26 cellular contexts compared by ENCODE assay signal in the genomic region with DNA sequence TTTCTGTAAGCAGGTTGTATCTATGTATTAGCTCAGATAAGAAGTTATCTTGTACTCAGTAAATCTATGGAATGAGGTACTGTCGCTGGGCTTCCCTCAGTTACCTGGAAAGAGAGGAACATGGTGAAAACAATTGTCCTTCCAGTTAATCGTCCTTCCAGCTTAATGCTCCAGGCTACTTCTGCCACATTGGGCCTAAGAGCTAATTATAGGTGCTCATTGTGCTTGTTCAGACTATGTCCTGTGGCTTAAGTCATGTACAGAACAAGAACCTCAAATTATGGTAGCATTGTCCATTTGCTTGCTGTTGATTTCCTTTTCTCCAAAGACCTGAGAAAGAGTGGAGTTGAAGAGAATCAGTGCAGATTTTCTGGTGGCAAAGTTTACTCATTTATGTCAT.
A peak's percentile ranks its signal among the peaks of the same experiment; 100 is the strongest.
DNase-seq lines count a peak whose midpoint lies in the region; ATAC-seq and TF ChIP-seq lines count a peak whose summit lies in the region.
"Had no signal": no experiment of that assay in that cellular context is flagged by ENCODE, and none has a peak within 500 bp of the region (broad histone marks: within the 10 kb centered on the region; RNA-seq: fewer than 3 reads in every experiment).

No MANE protein-coding gene starts in this region.

- H3K4me1 Mint-ChIP-seq in GM23338 = no peaks in the 10 kb centered on the region
- H3K4me1 Mint-ChIP-seq: CD14-positive monocyte; CD4-positive, alpha-beta memory T cell; CD4-positive, CD25-positive, alpha-beta regulatory T cell; CD8-positive, alpha-beta memory T cell had no signal

- H3K27me3 ChIP-seq in heart left ventricle (no peaks in the 10 kb centered on the region), GM23338 (ENCODE audit: insufficient read depth) (no peaks in the 10 kb centered on the region), hepatocyte (no peaks in the 10 kb centered on the region)
- H3K27me3 ChIP-seq: BE2C, BLaER1 had no signal

- no peak for TF ChIP-seq CTCF in heart left ventricle (IDR thresholded peaks at IDR 0.05)
- TF ChIP-seq CTCF in GM23338 (conservative IDR thresholded peaks at IDR 0.05; ENCODE audit: low read depth in 2 of 2) = no peak
- no peak for TF ChIP-seq CTCF in hepatocyte (IDR thresholded peaks at IDR 0.05; ENCODE audit: poor library complexity)

- H3K4me2 ChIP-seq in GM23338 (no peak overlapping the region), hepatocyte (peak overlapping the region; percentile 5)
- H3K4me2 ChIP-seq: BLaER1 had no signal

- no peaks in the 10 kb centered on the region for H3K27me3 Mint-ChIP-seq in GM23338 (ENCODE audit: insufficient read depth, low read depth, poor library complexity)
- H3K27me3 Mint-ChIP-seq: CD4-positive, alpha-beta memory T cell; CD4-positive, CD25-positive, alpha-beta regulatory T cell; CD8-positive, alpha-beta memory T cell had no signal

- no peak for DNase-seq in Right ventricle myocardium superior
- DNase-seq in heart left ventricle = no peak
- DNase-seq in GM23338 (ENCODE audit: low spot score) = no peak
- DNase-seq in NCI-H69 (lab: John Stamatoyannopoulos, UW) = peak; percentile 79
- DNase-seq in hepatocyte (ENCODE audit: low spot score) = no peak
- DNase-seq in pons (ENCODE audit: low spot score) = no peak
- DNase-seq in activated naive CD4-positive, alpha-beta T cell (lab: John Stamatoyannopoulos, UW) = no peak
- DNase-seq: 8988T; ACHN; BE2C; C1 segment of cervical spinal cord; CD4-positive, alpha-beta memory T cell; CD4-positive, CD25-positive, alpha-beta regulatory T cell; CD8-positive, alpha-beta memory T cell; COR-L47; DMS 273 treated with DMSO at 0.1 percent for 48 hours; DMS153; DMS53; DMS79; DND-41; EL; GDM1 had no signal

- H3K9me3 ChIP-seq in heart left ventricle (no peaks in the 10 kb centered on the region), hepatocyte (ENCODE audit: low read depth) (no peaks in the 10 kb centered on the region)
- H3K9me3 ChIP-seq: BE2C, BLaER1 had no signal

- H3F3A ChIP-seq in GM23338 (replicated peaks; ENCODE audit: low read depth) = no peaks in the 10 kb centered on the region

- H3K4me1 ChIP-seq in heart left ventricle = peaks cover 0 to 6% (median 0%) of the 10 kb centered on the region in 12 donors
- no peaks in the 10 kb centered on the region for H3K4me1 ChIP-seq in GM23338 (ENCODE audit: insufficient read depth)
- peaks cover 4% of the 10 kb centered on the region for H3K4me1 ChIP-seq in hepatocyte (ENCODE audit: insufficient read depth)
- H3K4me1 ChIP-seq: BE2C, BLaER1 had no signal

- H3K27ac ChIP-seq in heart left ventricle (no peak overlapping the region), GM23338 (ENCODE audit: low read depth) (no peak overlapping the region), hepatocyte (peak overlapping the region; percentile 44)
- H3K27ac ChIP-seq: BLaER1 had no signal

- H2AFZ ChIP-seq in GM23338 (0 out of 2 replicates have a peak overlapping the region, but pooled peaks have one; percentile 53), hepatocyte (peak overlapping the region; percentile 14)

- H3K4me3 Mint-ChIP-seq in GM23338 = no peak overlapping the region
- H3K4me3 Mint-ChIP-seq: CD14-positive monocyte; CD4-positive, alpha-beta memory T cell; CD4-positive, CD25-positive, alpha-beta regulatory T cell; CD8-positive, alpha-beta memory T cell had no signal

- H3K36me3 Mint-ChIP-seq in GM23338 (ENCODE audit: low read depth) = peaks cover 4% of the 10 kb centered on the region; the same call in 2 of the 3 replicates
- H3K36me3 Mint-ChIP-seq: CD14-positive monocyte; CD4-positive, alpha-beta memory T cell; CD4-positive, CD25-positive, alpha-beta regulatory T cell; CD8-positive, alpha-beta memory T cell had no signal

- 0 out of 2 replicates have a peak, but pooled peaks cover 3% of the 10 kb centered on the region for H3K9me2 ChIP-seq in GM23338 (ENCODE audit: insufficient read depth)
- no peaks in the 10 kb centered on the region for H3K9me2 ChIP-seq in hepatocyte (replicated peaks; ENCODE audit: insufficient read depth)

- no peaks in the 10 kb centered on the region for H3K36me3 ChIP-seq in heart left ventricle
- no peaks in the 10 kb centered on the region for H3K36me3 ChIP-seq in GM23338 (ENCODE audit: insufficient read depth)
- H3K36me3 ChIP-seq in hepatocyte (replicated peaks; ENCODE audit: insufficient read depth, low read depth) = no peaks in the 10 kb centered on the region
- H3K36me3 ChIP-seq: BE2C, BLaER1 had no signal

- 39 to 57% (median 45%) methylated on average over 2 of the region's 2 CpGs for WGBS in heart left ventricle, 4 donors
- WGBS in hepatocyte (ENCODE audit: low lambda C conversion rate, missing lambda C conversion rate) = 38% methylated on average over 2 of the region's 2 CpGs

- no peak for TF ChIP-seq POLR2A in heart left ventricle (IDR thresholded peaks at IDR 0.05)

- ATAC-seq in Right ventricle myocardium superior (ENCODE audit: poor library complexity) (peak; percentile 60), heart left ventricle (no peak), GM23338 (no peak), GM18858 (IDR thresholded peaks at IDR 0.05; ENCODE audit: unreplicated experiment) (no peak)
- ATAC-seq: GM12878 had no signal

- H3K9me3 Mint-ChIP-seq in GM23338 = 0 out of 3 replicates have a peak, but pooled peaks cover 3% of the 10 kb centered on the region

- H4K20me1 ChIP-seq in GM23338 (replicated peaks; ENCODE audit: insufficient read depth) (no peaks in the 10 kb centered on the region), hepatocyte (ENCODE audit: insufficient read depth, poor library complexity, severe bottlenecking) (no peaks in the 10 kb centered on the region)
- H4K20me1 ChIP-seq: BLaER1 had no signal

- H3K79me2 ChIP-seq in GM23338 (replicated peaks; ENCODE audit: insufficient read depth) (no peaks in the 10 kb centered on the region), hepatocyte (no peaks in the 10 kb centered on the region)

- H3K4me3 ChIP-seq in heart left ventricle (no peak overlapping the region), GM23338 (no peak overlapping the region), hepatocyte (no peak overlapping the region)
- H3K4me3 ChIP-seq: BLaER1, GM12878 had no signal

- intact Hi-C loops in Right ventricle myocardium superior (cut with DNase I) (no loop called here), heart left ventricle (cut with DNase I) (no loop called here)

- no peak overlapping the region for H3K27ac Mint-ChIP-seq in GM23338
- H3K27ac Mint-ChIP-seq: CD14-positive monocyte; CD4-positive, alpha-beta memory T cell; CD4-positive, CD25-positive, alpha-beta regulatory T cell; CD8-positive, alpha-beta memory T cell had no signal

TF ChIP-seq in GM23338, 12 proteins besides CTCF, POLR2A, EP300 and RAD21 (continues in another document):
- TF ChIP-seq POLR2AphosphoS5 (IDR thresholded peaks at IDR 0.05; ENCODE audit: low read depth) = no peak
- TF ChIP-seq, protein P1, sequence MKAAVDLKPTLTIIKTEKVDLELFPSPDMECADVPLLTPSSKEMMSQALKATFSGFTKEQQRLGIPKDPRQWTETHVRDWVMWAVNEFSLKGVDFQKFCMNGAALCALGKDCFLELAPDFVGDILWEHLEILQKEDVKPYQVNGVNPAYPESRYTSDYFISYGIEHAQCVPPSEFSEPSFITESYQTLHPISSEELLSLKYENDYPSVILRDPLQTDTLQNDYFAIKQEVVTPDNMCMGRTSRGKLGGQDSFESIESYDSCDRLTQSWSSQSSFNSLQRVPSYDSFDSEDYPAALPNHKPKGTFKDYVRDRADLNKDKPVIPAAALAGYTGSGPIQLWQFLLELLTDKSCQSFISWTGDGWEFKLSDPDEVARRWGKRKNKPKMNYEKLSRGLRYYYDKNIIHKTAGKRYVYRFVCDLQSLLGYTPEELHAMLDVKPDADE (IDR thresholded peaks at IDR 0.05) = no peak
